21 cellular contexts compared by ENCODE assay signal in the genomic region with DNA sequence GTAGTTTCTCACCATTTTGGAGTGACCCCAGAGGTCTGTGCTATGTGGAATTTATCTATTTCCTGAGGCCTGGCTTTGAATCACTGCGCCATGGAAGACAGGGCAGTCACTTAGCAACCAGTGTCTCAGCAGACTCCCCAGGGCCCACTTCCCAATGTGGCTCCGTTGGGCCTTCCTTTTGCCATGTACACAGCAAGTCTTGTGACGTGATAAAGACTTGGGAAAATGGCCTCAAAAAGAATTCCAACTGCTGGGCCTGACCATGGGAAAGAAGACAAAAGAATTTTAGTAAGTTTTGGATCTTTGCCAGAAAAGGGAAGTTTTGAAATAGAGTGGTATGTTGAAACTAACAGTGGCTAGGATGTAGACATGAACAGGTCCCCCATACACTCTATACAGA. TPM values are rescaled to one million over a fixed set of nuclear protein-coding genes. Genes with fewer than 3 reads are reported as not detected.
A peak's percentile ranks its signal among the peaks of the same experiment; 100 is the strongest.
DNase-seq lines count a peak whose midpoint lies in the region; ATAC-seq and TF ChIP-seq lines count a peak whose summit lies in the region.
"Had no signal": no experiment of that assay in that cellular context is flagged by ENCODE, and none has a peak within 500 bp of the region (broad histone marks: within the 10 kb centered on the region; RNA-seq: fewer than 3 reads in every experiment).

No MANE protein-coding gene starts in this region.

- no peaks in the 10 kb centered on the region for H3K4me1 Mint-ChIP-seq in T-cell
- H3K4me1 Mint-ChIP-seq in activated T-helper 2 cell treated with anti-CD3 and anti-CD28 coated beads, Interferon-gamma antibody, Interleukin-2, Interleukin-4, amounts not matched to agents 10 μg/mL and 5 μg/mL and 100 μg/mL, durations not matched to agents 14 hours and 24 hours and 36 hours (ENCODE audit: low read depth) = peaks cover 6% of the 10 kb centered on the region
- H3K4me1 Mint-ChIP-seq: activated B cell treated with CpG ODN at 0.5 μM for 24 hours, T-helper 17 cell had no signal

- no peaks in the 10 kb centered on the region for H3K36me3 Mint-ChIP-seq in T-cell
- H3K36me3 Mint-ChIP-seq in activated T-helper 2 cell treated with anti-CD3 and anti-CD28 coated beads, Interferon-gamma antibody, Interleukin-2, Interleukin-4, amounts not matched to agents 10 μg/mL and 5 μg/mL and 100 μg/mL, durations not matched to agents 14 hours and 24 hours and 36 hours (ENCODE audit: low read depth) = no peaks in the 10 kb centered on the region

- CTCF ChIA-PET in T-cell (lab: Charles Lee) = no interaction called here

- H3K9me3 Mint-ChIP-seq in T-cell = no peaks in the 10 kb centered on the region
- H3K9me3 Mint-ChIP-seq in activated T-helper 2 cell treated with anti-CD3 and anti-CD28 coated beads, Interferon-gamma antibody, Interleukin-2, Interleukin-4, amounts not matched to agents 10 μg/mL and 5 μg/mL and 100 μg/mL, durations not matched to agents 14 hours and 24 hours and 36 hours = no peaks in the 10 kb centered on the region
- H3K9me3 Mint-ChIP-seq: activated B cell treated with CpG ODN at 0.5 μM for 24 hours; activated naive CD4-positive, alpha-beta T cell treated with anti-CD3 and anti-CD28 coated beads, Interleukin-2, amount 50 U/mL, for 24 hours had no signal

- peak; percentile 15 for DNase-seq in Daoy (ENCODE audit: low read depth)
- DNase-seq in MV-4-11 (lab: John Stamatoyannopoulos, UW) = peak; percentile 5
- peak; percentile 49 for DNase-seq in choroid plexus epithelial cell (ENCODE audit: low read depth)
- DNase-seq in lung microvascular endothelial cell (ENCODE audit: low read depth in 2 of 2) = peak; percentile 55 to 74
- DNase-seq in HuH-7 (ENCODE audit: low spot score) = no peak
- no peak for DNase-seq in DMS153 (lab: John Stamatoyannopoulos, UW)
- no peak for DNase-seq in T-cell
- DNase-seq in activated T-helper 2 cell treated with anti-CD3 and anti-CD28 coated beads, Interferon-gamma antibody, Interleukin-2, Interleukin-4, amounts not matched to agents 10 μg/mL and 5 μg/mL and 100 μg/mL, durations not matched to agents 14 hours and 24 hours and 36 hours (ENCODE audit: low spot score) = no peak
- DNase-seq: activated B cell treated with CpG ODN at 0.5 μM for 24 hours; activated CD8-positive, alpha-beta T cell treated with anti-CD3 and anti-CD28 coated beads, Interleukin-2, amount 10 ng/mL, durations not matched to agents 7 days and 5 days; activated T-cell treated with anti-CD3 and anti-CD28 coated beads, Interleukin-2, amount 50 U/mL, for 48 hours; Calu3; dorsolateral prefrontal cortex; islet precursor cell; NCI-H1694; psoas muscle; SHP77; T-helper 17 cell; testis had no signal

- POLR2A ChIA-PET in T-cell (lab: Charles Lee) = no interaction called here

- TF ChIP-seq CTCF in choroid plexus epithelial cell (conservative IDR thresholded peaks at IDR 0.05; ENCODE audit: low read depth, low read length) = no peak

- intact Hi-C loops in activated T-helper 2 cell treated with anti-CD3 and anti-CD28 coated beads, Interferon-gamma antibody, Interleukin-2, Interleukin-4, amounts not matched to agents 10 μg/mL and 5 μg/mL and 100 μg/mL, durations not matched to agents 14 hours and 24 hours and 36 hours (cut with micrococcal nuclease) = no loop called here

- no peak overlapping the region for H3K4me3 ChIP-seq in choroid plexus epithelial cell (ENCODE audit: low read depth, low read length)
- H3K4me3 ChIP-seq: dorsolateral prefrontal cortex, psoas muscle, testis had no signal

- ATAC-seq in T-cell (replicated peaks in 1 of 4) = no peak
- ATAC-seq: activated CD8-positive, alpha-beta T cell treated with anti-CD3 and anti-CD28 coated beads, Interleukin-2, amount 10 ng/mL, durations not matched to agents 7 days and 5 days; esophagus mucosa; psoas muscle; T-helper 17 cell had no signal

- H3K4me3 Mint-ChIP-seq in T-cell = no peak overlapping the region
- no peak overlapping the region for H3K4me3 Mint-ChIP-seq in activated T-helper 2 cell treated with anti-CD3 and anti-CD28 coated beads, Interferon-gamma antibody, Interleukin-2, Interleukin-4, amounts not matched to agents 10 μg/mL and 5 μg/mL and 100 μg/mL, durations not matched to agents 14 hours and 24 hours and 36 hours (ENCODE audit: low read depth)
- H3K4me3 Mint-ChIP-seq: activated B cell treated with CpG ODN at 0.5 μM for 24 hours; activated CD8-positive, alpha-beta T cell treated with anti-CD3 and anti-CD28 coated beads, Interleukin-2, amount 10 ng/mL, durations not matched to agents 7 days and 5 days; activated naive CD4-positive, alpha-beta T cell treated with anti-CD3 and anti-CD28 coated beads, Interleukin-2, amount 50 U/mL, for 24 hours; T-helper 17 cell had no signal

- H3K27me3 Mint-ChIP-seq in T-cell = peaks cover 8 to 10% of the 10 kb centered on the region in 2 donors
- peaks cover 2% of the 10 kb centered on the region for H3K27me3 Mint-ChIP-seq in activated T-helper 2 cell treated with anti-CD3 and anti-CD28 coated beads, Interferon-gamma antibody, Interleukin-2, Interleukin-4, amounts not matched to agents 10 μg/mL and 5 μg/mL and 100 μg/mL, durations not matched to agents 14 hours and 24 hours and 36 hours (ENCODE audit: low read depth)
- H3K27me3 Mint-ChIP-seq: activated naive CD4-positive, alpha-beta T cell treated with anti-CD3 and anti-CD28 coated beads, Interleukin-2, amount 50 U/mL, for 24 hours had no signal

- H3K27ac Mint-ChIP-seq in T-cell = no peak overlapping the region
- H3K27ac Mint-ChIP-seq in activated T-helper 2 cell treated with anti-CD3 and anti-CD28 coated beads, Interferon-gamma antibody, Interleukin-2, Interleukin-4, amounts not matched to agents 10 μg/mL and 5 μg/mL and 100 μg/mL, durations not matched to agents 14 hours and 24 hours and 36 hours = no peak overlapping the region
- H3K27ac Mint-ChIP-seq: activated B cell treated with CpG ODN at 0.5 μM for 24 hours; activated CD8-positive, alpha-beta T cell treated with anti-CD3 and anti-CD28 coated beads, Interleukin-2, amount 10 ng/mL, durations not matched to agents 7 days and 5 days; activated naive CD4-positive, alpha-beta T cell treated with anti-CD3 and anti-CD28 coated beads, Interleukin-2, amount 50 U/mL, for 24 hours; T-helper 17 cell had no signal

RNA-seq across cellular contexts. Expression of gene TLR5, which starts 36.2 kb away (rescaled TPM):
- total RNA-seq in Daoy (2014; rRNA removed; shearing (Covaris generic)) = 0.77 and 1.1 TPM in 2 replicates
- total RNA-seq in lung microvascular endothelial cell = under 0.01 and 0.20 TPM in 2 replicates
- 1 to 10 TPM; 2.5 to 8.1 (median 3.8) TPM for total RNA-seq in T-cell
- 0.34 and 0.41 TPM in 2 replicates for total RNA-seq in activated T-helper 2 cell treated with anti-CD3 and anti-CD28 coated beads, Interferon-gamma antibody, Interleukin-2, Interleukin-4, amounts not matched to agents 10 μg/mL and 5 μg/mL and 100 μg/mL, durations not matched to agents 14 hours and 24 hours and 36 hours
- total RNA-seq: activated B cell treated with CpG ODN at 0.5 μM for 24 hours had no signal

Comparison
In these comparisons a context has a peak if more than half of its experiments do, and no peak if none do; other contexts are left out.
1. DNase-seq: peak in Daoy (single experiment), MV-4-11 (single experiment), choroid plexus epithelial cell (single experiment) and lung microvascular endothelial cell (2 of 2); none in HuH-7 (single experiment), DMS153 (single experiment), T-cell (0 of 34) and activated T-helper 2 cell treated with anti-CD3 and anti-CD28 coated beads, Interferon-gamma antibody, Interleukin-2, Interleukin-4, amounts not matched to agents 10 μg/mL and 5 μg/mL and 100 μg/mL, durations not matched to agents 14 hours and 24 hours and 36 hours (single experiment).